In genomic region chr19:28889941-28890645, GRCh38 we compare ENCODE assay signal across 26 cellular contexts.
"Had no signal": no experiment of that assay in that cellular context is flagged by ENCODE, and none has a peak within 500 bp of the region (broad histone marks: within the 10 kb centered on the region; RNA-seq: fewer than 3 reads in every experiment).

No MANE protein-coding gene starts in this region.

- H3K9me3 Mint-ChIP-seq: activated naive CD8-positive, alpha-beta T cell treated with anti-CD3 and anti-CD28 coated beads for 36 hours; activated T-cell treated with anti-CD3 and anti-CD28 coated beads, Interleukin-2, amount 50 U/mL, for 4 hours; endodermal cell; immature natural killer cell; natural killer cell treated with Interleukin-12 subunit alpha and Interleukin-12 subunit beta and Interleukin-15 and Interleukin-18, amount 100 ng/mL, for 72 hours; stimulated activated naive B cell treated with anti-CD40 and anti-IgM and Interleukin-4, amounts not matched to agents 10 μg/mL and 1 μg/mL and 100 μg/mL, for 72 hours had no signal

- H3K27me3 ChIP-seq: hepatocyte, pancreas, right lobe of liver, transverse colon had no signal

- ATAC-seq: activated T-cell treated with anti-CD3 and anti-CD28 coated beads, Interleukin-2, amount 50 U/mL, for 4 hours; left lung; pancreas; right lobe of liver; stimulated activated naive B cell treated with anti-CD40 and anti-IgM and Interleukin-4, amounts not matched to agents 10 μg/mL and 1 μg/mL and 100 μg/mL, for 72 hours had no signal

- H3K36me3 ChIP-seq: esophagus squamous epithelium, left lung, pancreas, right lobe of liver, transverse colon had no signal

- DNase-seq: activated CD4-positive, alpha-beta T cell treated with anti-CD3 and anti-CD28 coated beads, Interleukin-2, amount 50 U/mL, for 4 hours; activated CD8-positive, alpha-beta memory T cell treated with anti-CD3 and anti-CD28 coated beads, Interleukin-2, amount 50 U/mL, for 48 hours; activated naive CD4-positive, alpha-beta T cell treated with Interleukin-2 at 50 U/mL for 16 hours; activated naive CD8-positive, alpha-beta T cell treated with anti-CD3 and anti-CD28 coated beads for 36 hours; activated T-cell treated with anti-CD3 and anti-CD28 coated beads, Interleukin-2, amount 50 U/mL, for 4 hours; amniotic stem cell; cerebellar nuclear complex; endodermal cell; esophagus squamous epithelium; immature natural killer cell; left lung; pancreas; right lobe of liver; stimulated activated CD4-positive, alpha-beta T cell treated with anti-CD3 and anti-CD28 coated beads, Interleukin-15, amount 100 ng/mL, for 24 hours; stimulated activated CD4-positive, alpha-beta T cell treated with anti-CD3 and anti-CD28 coated beads, Interleukin-2, amount 100 ng/mL, for 48 hours; stimulated activated CD8-positive, alpha-beta memory T cell treated with anti-CD3 and anti-CD28 coated beads, Interleukin-4, amount 100 ng/mL, for 48 hours; stimulated activated naive B cell treated with anti-CD40 and anti-IgM and Interleukin-4, amounts not matched to agents 10 μg/mL and 1 μg/mL and 100 μg/mL, for 72 hours; T-helper 1 cell; transverse colon had no signal

- H3K27ac ChIP-seq: coronary artery, esophagus squamous epithelium, hepatocyte, left lung, pancreas, right lobe of liver, transverse colon had no signal

- H3K4me2 ChIP-seq: hepatocyte, smooth muscle cell had no signal

- H3K4me1 Mint-ChIP-seq: activated naive CD8-positive, alpha-beta T cell treated with anti-CD3 and anti-CD28 coated beads for 36 hours; endodermal cell; immature natural killer cell had no signal

- FAIRE-seq: bronchial epithelial cell, pancreas, urothelium cell line had no signal

- H3K9me3 ChIP-seq: esophagus squamous epithelium, left lung, pancreas, right lobe of liver, transverse colon had no signal

- H3K4me3 Mint-ChIP-seq: activated naive CD8-positive, alpha-beta T cell treated with anti-CD3 and anti-CD28 coated beads for 36 hours; activated T-cell treated with anti-CD3 and anti-CD28 coated beads, Interleukin-2, amount 50 U/mL, for 4 hours; endodermal cell; immature natural killer cell; natural killer cell treated with Interleukin-12 subunit alpha and Interleukin-12 subunit beta and Interleukin-15 and Interleukin-18, amount 100 ng/mL, for 72 hours; stimulated activated naive B cell treated with anti-CD40 and anti-IgM and Interleukin-4, amounts not matched to agents 10 μg/mL and 1 μg/mL and 100 μg/mL, for 72 hours had no signal

- H3K4me1 ChIP-seq: esophagus squamous epithelium, left lung, pancreas, right lobe of liver, transverse colon had no signal

- H3K36me3 Mint-ChIP-seq: activated naive CD8-positive, alpha-beta T cell treated with anti-CD3 and anti-CD28 coated beads for 36 hours; immature natural killer cell; natural killer cell treated with Interleukin-12 subunit alpha and Interleukin-12 subunit beta and Interleukin-15 and Interleukin-18, amount 100 ng/mL, for 72 hours; stimulated activated naive B cell treated with anti-CD40 and anti-IgM and Interleukin-4, amounts not matched to agents 10 μg/mL and 1 μg/mL and 100 μg/mL, for 72 hours had no signal

- H3K27ac Mint-ChIP-seq: activated naive CD8-positive, alpha-beta T cell treated with anti-CD3 and anti-CD28 coated beads for 36 hours; endodermal cell; immature natural killer cell; natural killer cell treated with Interleukin-12 subunit alpha and Interleukin-12 subunit beta and Interleukin-15 and Interleukin-18, amount 100 ng/mL, for 72 hours; stimulated activated naive B cell treated with anti-CD40 and anti-IgM and Interleukin-4, amounts not matched to agents 10 μg/mL and 1 μg/mL and 100 μg/mL, for 72 hours had no signal

- H3K4me3 ChIP-seq: coronary artery, esophagus squamous epithelium, hepatocyte, left lung, lung, pancreas, right lobe of liver, smooth muscle cell, transverse colon had no signal
